Comparison of ENCODE assay signal across 2 cellular contexts in genomic region chr1:208430220-208430619, GRCh38.
TF ChIP-seq lines count a peak whose summit lies in the region.

No MANE protein-coding gene starts in this region.

TF ChIP-seq in GM23338, 12 proteins besides CTCF, POLR2A, EP300 and RAD21:
- TF ChIP-seq EZH2 (IDR thresholded peaks at IDR 0.05; ENCODE audit: low read depth, unreplicated experiment) (no peak), EZH2phosphoT487 (IDR thresholded peaks at IDR 0.05; ENCODE audit: unreplicated experiment) (no peak), STAT1 (IDR thresholded peaks at IDR 0.05; ENCODE audit: unreplicated experiment) (no peak), ZNF331 (CRISPR knock-in tag; IDR thresholded peaks at IDR 0.05; ENCODE audit: low read depth) (no peak), NANOG (IDR thresholded peaks at IDR 0.05; ENCODE audit: borderline replicate concordance) (no peak), CREB1 (CRISPR knock-in tag; IDR thresholded peaks at IDR 0.05; ENCODE audit: low read depth) (no peak), POLR2AphosphoS5 (IDR thresholded peaks at IDR 0.05; ENCODE audit: low read depth) (no peak), JUNB (IDR thresholded peaks at IDR 0.05; ENCODE audit: unreplicated experiment) (no peak), ZNF114 (CRISPR knock-in tag; IDR thresholded peaks at IDR 0.05) (no peak)
- TF ChIP-seq, protein P1, sequence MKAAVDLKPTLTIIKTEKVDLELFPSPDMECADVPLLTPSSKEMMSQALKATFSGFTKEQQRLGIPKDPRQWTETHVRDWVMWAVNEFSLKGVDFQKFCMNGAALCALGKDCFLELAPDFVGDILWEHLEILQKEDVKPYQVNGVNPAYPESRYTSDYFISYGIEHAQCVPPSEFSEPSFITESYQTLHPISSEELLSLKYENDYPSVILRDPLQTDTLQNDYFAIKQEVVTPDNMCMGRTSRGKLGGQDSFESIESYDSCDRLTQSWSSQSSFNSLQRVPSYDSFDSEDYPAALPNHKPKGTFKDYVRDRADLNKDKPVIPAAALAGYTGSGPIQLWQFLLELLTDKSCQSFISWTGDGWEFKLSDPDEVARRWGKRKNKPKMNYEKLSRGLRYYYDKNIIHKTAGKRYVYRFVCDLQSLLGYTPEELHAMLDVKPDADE (IDR thresholded peaks at IDR 0.05) = no peak
- TF ChIP-seq, protein P2, sequence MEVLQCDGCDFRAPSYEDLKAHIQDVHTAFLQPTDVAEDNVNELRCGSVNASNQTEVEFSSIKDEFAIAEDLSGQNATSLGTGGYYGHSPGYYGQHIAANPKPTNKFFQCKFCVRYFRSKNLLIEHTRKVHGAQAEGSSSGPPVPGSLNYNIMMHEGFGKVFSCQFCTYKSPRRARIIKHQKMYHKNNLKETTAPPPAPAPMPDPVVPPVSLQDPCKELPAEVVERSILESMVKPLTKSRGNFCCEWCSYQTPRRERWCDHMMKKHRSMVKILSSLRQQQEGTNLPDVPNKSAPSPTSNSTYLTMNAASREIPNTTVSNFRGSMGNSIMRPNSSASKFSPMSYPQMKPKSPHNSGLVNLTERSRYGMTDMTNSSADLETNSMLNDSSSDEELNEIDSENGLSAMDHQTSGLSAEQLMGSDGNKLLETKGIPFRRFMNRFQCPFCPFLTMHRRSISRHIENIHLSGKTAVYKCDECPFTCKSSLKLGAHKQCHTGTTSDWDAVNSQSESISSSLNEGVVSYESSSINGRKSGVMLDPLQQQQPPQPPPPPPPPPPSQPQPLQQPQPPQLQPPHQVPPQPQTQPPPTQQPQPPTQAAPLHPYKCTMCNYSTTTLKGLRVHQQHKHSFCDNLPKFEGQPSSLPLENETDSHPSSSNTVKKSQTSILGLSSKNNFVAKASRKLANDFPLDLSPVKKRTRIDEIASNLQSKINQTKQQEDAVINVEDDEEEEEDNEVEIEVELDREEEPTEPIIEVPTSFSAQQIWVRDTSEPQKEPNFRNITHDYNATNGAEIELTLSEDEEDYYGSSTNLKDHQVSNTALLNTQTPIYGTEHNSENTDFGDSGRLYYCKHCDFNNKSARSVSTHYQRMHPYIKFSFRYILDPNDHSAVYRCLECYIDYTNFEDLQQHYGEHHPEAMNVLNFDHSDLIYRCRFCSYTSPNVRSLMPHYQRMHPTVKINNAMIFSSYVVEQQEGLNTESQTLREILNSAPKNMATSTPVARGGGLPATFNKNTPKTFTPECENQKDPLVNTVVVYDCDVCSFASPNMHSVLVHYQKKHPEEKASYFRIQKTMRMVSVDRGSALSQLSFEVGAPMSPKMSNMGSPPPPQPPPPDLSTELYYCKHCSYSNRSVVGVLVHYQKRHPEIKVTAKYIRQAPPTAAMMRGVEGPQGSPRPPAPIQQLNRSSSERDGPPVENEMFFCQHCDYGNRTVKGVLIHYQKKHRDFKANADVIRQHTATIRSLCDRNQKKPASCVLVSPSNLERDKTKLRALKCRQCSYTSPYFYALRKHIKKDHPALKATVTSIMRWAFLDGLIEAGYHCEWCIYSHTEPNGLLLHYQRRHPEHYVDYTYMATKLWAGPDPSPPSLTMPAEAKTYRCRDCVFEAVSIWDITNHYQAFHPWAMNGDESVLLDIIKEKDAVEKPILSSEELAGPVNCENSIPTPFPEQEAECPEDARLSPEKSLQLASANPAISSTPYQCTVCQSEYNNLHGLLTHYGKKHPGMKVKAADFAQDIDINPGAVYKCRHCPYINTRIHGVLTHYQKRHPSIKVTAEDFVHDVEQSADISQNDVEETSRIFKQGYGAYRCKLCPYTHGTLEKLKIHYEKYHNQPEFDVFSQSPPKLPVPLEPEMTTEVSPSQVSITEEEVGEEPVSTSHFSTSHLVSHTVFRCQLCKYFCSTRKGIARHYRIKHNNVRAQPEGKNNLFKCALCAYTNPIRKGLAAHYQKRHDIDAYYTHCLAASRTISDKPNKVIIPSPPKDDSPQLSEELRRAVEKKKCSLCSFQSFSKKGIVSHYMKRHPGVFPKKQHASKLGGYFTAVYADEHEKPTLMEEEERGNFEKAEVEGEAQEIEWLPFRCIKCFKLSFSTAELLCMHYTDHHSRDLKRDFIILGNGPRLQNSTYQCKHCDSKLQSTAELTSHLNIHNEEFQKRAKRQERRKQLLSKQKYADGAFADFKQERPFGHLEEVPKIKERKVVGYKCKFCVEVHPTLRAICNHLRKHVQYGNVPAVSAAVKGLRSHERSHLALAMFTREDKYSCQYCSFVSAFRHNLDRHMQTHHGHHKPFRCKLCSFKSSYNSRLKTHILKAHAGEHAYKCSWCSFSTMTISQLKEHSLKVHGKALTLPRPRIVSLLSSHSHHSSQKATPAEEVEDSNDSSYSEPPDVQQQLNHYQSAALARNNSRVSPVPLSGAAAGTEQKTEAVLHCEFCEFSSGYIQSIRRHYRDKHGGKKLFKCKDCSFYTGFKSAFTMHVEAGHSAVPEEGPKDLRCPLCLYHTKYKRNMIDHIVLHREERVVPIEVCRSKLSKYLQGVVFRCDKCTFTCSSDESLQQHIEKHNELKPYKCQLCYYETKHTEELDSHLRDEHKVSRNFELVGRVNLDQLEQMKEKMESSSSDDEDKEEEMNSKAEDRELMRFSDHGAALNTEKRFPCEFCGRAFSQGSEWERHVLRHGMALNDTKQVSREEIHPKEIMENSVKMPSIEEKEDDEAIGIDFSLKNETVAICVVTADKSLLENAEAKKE (CRISPR knock-in tag; IDR thresholded peaks at IDR 0.05) = no peak
- TF ChIP-seq, protein P3, sequence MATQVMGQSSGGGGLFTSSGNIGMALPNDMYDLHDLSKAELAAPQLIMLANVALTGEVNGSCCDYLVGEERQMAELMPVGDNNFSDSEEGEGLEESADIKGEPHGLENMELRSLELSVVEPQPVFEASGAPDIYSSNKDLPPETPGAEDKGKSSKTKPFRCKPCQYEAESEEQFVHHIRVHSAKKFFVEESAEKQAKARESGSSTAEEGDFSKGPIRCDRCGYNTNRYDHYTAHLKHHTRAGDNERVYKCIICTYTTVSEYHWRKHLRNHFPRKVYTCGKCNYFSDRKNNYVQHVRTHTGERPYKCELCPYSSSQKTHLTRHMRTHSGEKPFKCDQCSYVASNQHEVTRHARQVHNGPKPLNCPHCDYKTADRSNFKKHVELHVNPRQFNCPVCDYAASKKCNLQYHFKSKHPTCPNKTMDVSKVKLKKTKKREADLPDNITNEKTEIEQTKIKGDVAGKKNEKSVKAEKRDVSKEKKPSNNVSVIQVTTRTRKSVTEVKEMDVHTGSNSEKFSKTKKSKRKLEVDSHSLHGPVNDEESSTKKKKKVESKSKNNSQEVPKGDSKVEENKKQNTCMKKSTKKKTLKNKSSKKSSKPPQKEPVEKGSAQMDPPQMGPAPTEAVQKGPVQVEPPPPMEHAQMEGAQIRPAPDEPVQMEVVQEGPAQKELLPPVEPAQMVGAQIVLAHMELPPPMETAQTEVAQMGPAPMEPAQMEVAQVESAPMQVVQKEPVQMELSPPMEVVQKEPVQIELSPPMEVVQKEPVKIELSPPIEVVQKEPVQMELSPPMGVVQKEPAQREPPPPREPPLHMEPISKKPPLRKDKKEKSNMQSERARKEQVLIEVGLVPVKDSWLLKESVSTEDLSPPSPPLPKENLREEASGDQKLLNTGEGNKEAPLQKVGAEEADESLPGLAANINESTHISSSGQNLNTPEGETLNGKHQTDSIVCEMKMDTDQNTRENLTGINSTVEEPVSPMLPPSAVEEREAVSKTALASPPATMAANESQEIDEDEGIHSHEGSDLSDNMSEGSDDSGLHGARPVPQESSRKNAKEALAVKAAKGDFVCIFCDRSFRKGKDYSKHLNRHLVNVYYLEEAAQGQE (IDR thresholded peaks at IDR 0.05; ENCODE audit: unreplicated experiment) = no peak

TF ChIP-seq in H1, 55 proteins besides CTCF, POLR2A, EP300 and RAD21:
- TF ChIP-seq SIX5 (IDR thresholded peaks at IDR 0.05; ENCODE audit: low read depth, low read length) (no peak), CBX5 (IDR thresholded peaks at IDR 0.05; ENCODE audit: low read depth, low read length) (no peak), HDAC6 (IDR thresholded peaks at IDR 0.05; ENCODE audit: low read depth, low read length) (no peak), FOSL1 (IDR thresholded peaks at IDR 0.05; ENCODE audit: insufficient read depth, low read depth, low read length) (no peak), SIN3A (conservative IDR thresholded peaks at IDR 0.05 in 1 of 2, IDR thresholded peaks at IDR 0.05 in 1 of 2; ENCODE audit: low read depth in 1 of 2, low read length in 2 of 2) (no peak), BCL11A (IDR thresholded peaks at IDR 0.05; ENCODE audit: low read depth in 2 of 2, low read length in 2 of 2) (no peak), KDM1A (IDR thresholded peaks at IDR 0.05; ENCODE audit: borderline replicate concordance, low read length) (no peak), RFX5 (IDR thresholded peaks at IDR 0.05; ENCODE audit: borderline replicate concordance, low read depth, low read length) (no peak), SIRT6 (IDR thresholded peaks at IDR 0.05; ENCODE audit: low read length) (no peak), TBP (IDR thresholded peaks at IDR 0.05; ENCODE audit: low read depth, low read length) (no peak), GABPA (IDR thresholded peaks at IDR 0.05; ENCODE audit: borderline replicate concordance, insufficient read depth, low read length) (no peak), BACH1 (IDR thresholded peaks at IDR 0.05; ENCODE audit: low read length) (no peak), SP4 (IDR thresholded peaks at IDR 0.05; ENCODE audit: low read length) (no peak), GTF2F1 (IDR thresholded peaks at IDR 0.05; ENCODE audit: borderline replicate concordance, low read depth, low read length) (no peak), TCF12 (IDR thresholded peaks at IDR 0.05; ENCODE audit: low read depth, low read length) (no peak)
- TF ChIP-seq, protein P4, sequence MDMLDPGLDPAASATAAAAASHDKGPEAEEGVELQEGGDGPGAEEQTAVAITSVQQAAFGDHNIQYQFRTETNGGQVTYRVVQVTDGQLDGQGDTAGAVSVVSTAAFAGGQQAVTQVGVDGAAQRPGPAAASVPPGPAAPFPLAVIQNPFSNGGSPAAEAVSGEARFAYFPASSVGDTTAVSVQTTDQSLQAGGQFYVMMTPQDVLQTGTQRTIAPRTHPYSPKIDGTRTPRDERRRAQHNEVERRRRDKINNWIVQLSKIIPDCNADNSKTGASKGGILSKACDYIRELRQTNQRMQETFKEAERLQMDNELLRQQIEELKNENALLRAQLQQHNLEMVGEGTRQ (IDR thresholded peaks at IDR 0.05; ENCODE audit: low read length) = no peak
